Comparison of ENCODE assay signal across 33 cellular contexts in genomic region chr12:64903738-64904137, GRCh38.
DNase-seq lines count a peak whose midpoint lies in the region; ATAC-seq and TF ChIP-seq lines count a peak whose summit lies in the region.
"Had no signal": no experiment of that assay in that cellular context is flagged by ENCODE, and none has a peak within 500 bp of the region (broad histone marks: within the 10 kb centered on the region; RNA-seq: fewer than 3 reads in every experiment).

No MANE protein-coding gene starts in this region.

- H3K27ac ChIP-seq in HEK293 (ENCODE audit: extremely low read depth, low read depth, low read length) (no peak overlapping the region), VCaP (peak overlapping the region; percentile 40; the same call in 1 of the 2 replicates), epithelial cell of prostate (peak overlapping the region; percentile 53), stomach (no peak overlapping the region)
- H3K27ac ChIP-seq: BLaER1 treated with 17β-estradiol and CSF1 and Interleukin-3, amounts not matched to agents 10 nM and 100 nM; coronary artery; gastrocnemius medialis; KMS-11; lower lobe of right lung; SJCRH30; WERI-Rb-1 had no signal

- WGBS in stomach, 5 donors = 74 to 86% (median 79%) methylated on average over 4 of the region's 4 CpGs

- TF ChIP-seq CTCF in HEK293 (tag by site-specific recombination; IDR thresholded peaks at IDR 0.05) (no peak), VCaP (conservative IDR thresholded peaks at IDR 0.05) (no peak), stomach (IDR thresholded peaks at IDR 0.05) (no peak)

- POLR2A ChIA-PET in HEK293 (lab: Yijun Ruan, JAX) = no interaction called here

- CTCF ChIA-PET in HEK293 (lab: Yijun Ruan, JAX) = interaction anchor here (1.0 kb wide), 1 partner anchor 102 kb away, joined by 3 read pairs; no protein-coding TSS in a partner anchor

- H3K4me3 ChIP-seq in HEK293 (ENCODE audit: low read depth, low read length) (no peak overlapping the region), skeletal muscle cell (ENCODE audit: low read depth, low read length) (no peak overlapping the region), stomach (no peak overlapping the region), MG63 (no peak overlapping the region)
- H3K4me3 ChIP-seq: BLaER1 treated with 17β-estradiol and CSF1 and Interleukin-3, amounts not matched to agents 10 nM and 100 nM; coronary artery; gastrocnemius medialis; lower lobe of right lung; SJCRH30 had no signal

- DNase-seq in epithelial cell of prostate (ENCODE audit: low read depth, low spot score) = no peak
- DNase-seq in skeletal muscle cell (ENCODE audit: low read depth) = peak; percentile 83
- no peak for DNase-seq in HK-2 (ENCODE audit: unreplicated experiment)
- DNase-seq in stomach = no peak
- DNase-seq in MG63 = no peak
- DNase-seq: activated CD4-positive, alpha-beta T cell treated with anti-CD3 and anti-CD28 coated beads for 48 hours; activated effector memory CD4-positive, alpha-beta T cell treated with Interleukin-2 at 50 U/mL for 16 hours; activated T-cell treated with anti-CD3 and anti-CD28 coated beads, Interleukin-2, amount 50 U/mL, for 1 hour; amygdala; DMS53; effector memory CD4-positive, alpha-beta T cell; gastrocnemius medialis; GDM1; HFFc6; lower lobe of right lung; naive thymus-derived CD8-positive, alpha-beta T cell; NCI-H1436; NCI-H2081; NCI-H774; occipital lobe; SJCRH30; stimulated activated CD4-positive, alpha-beta T cell treated with anti-CD3 and anti-CD28 coated beads, Interleukin-15, amount 100 ng/mL, for 24 hours; T-helper 9 cell; WERI-Rb-1 had no signal

- ATAC-seq in GM21528 (IDR thresholded peaks at IDR 0.05; ENCODE audit: low FRiP score, unreplicated experiment) = no peak
- ATAC-seq: activated naive CD4-positive, alpha-beta T cell treated with anti-CD3 and anti-CD28 coated beads, Interleukin-2, amount 50 U/mL, for 72 hours; esophagus mucosa; gastrocnemius medialis; lower lobe of right lung; naive thymus-derived CD8-positive, alpha-beta T cell; stimulated activated effector memory CD8-positive, alpha-beta T cell treated with anti-CD3 and anti-CD28 coated beads, Interleukin-12 subunit alpha, Interleukin-12 subunit beta, amount 100 ng/mL, for 72 hours had no signal

- H3K27me3 ChIP-seq in stomach = no peaks in the 10 kb centered on the region
- no peaks in the 10 kb centered on the region for H3K27me3 ChIP-seq in MG63
- H3K27me3 ChIP-seq: BLaER1 treated with 17β-estradiol and CSF1 and Interleukin-3, amounts not matched to agents 10 nM and 100 nM; gastrocnemius medialis; SJCRH30 had no signal

- intact Hi-C loops in stomach (cut with DNase I; ENCODE audit: low total_unique reads) = no loop called here

- no peak for TF ChIP-seq EP300 in stomach (IDR thresholded peaks at IDR 0.05)

- H3K4me1 ChIP-seq in HEK293 (ENCODE audit: control insufficient read depth, insufficient read depth, low read length) (peaks cover 5% of the 10 kb centered on the region; the same call in 1 of the 2 replicates), stomach (no peaks in the 10 kb centered on the region)
- H3K4me1 ChIP-seq: BLaER1 treated with 17β-estradiol and CSF1 and Interleukin-3, amounts not matched to agents 10 nM and 100 nM; gastrocnemius medialis; lower lobe of right lung; SJCRH30 had no signal

- no peak for TF ChIP-seq POLR2A in stomach (IDR thresholded peaks at IDR 0.05)

- H3K36me3 ChIP-seq in HEK293 (ENCODE audit: control insufficient read depth in 2 of 2, insufficient read depth in 1 of 2, low read length in 2 of 2) (no peaks in the 10 kb centered on the region), stomach (no peaks in the 10 kb centered on the region), MG63 (no peaks in the 10 kb centered on the region)
- H3K36me3 ChIP-seq: BLaER1 treated with 17β-estradiol and CSF1 and Interleukin-3, amounts not matched to agents 10 nM and 100 nM; gastrocnemius medialis; lower lobe of right lung; SJCRH30; WERI-Rb-1 had no signal

- H3K9me3 ChIP-seq in HEK293 (ENCODE audit: control insufficient read depth, insufficient read depth, low read depth, low read length) (no peaks in the 10 kb centered on the region), stomach (no peaks in the 10 kb centered on the region), MG63 (no peaks in the 10 kb centered on the region)
- H3K9me3 ChIP-seq: BLaER1 treated with 17β-estradiol and CSF1 and Interleukin-3, amounts not matched to agents 10 nM and 100 nM; gastrocnemius medialis; lower lobe of right lung had no signal

TF ChIP-seq in HEK293, 187 proteins besides CTCF, POLR2A, EP300 and RAD21:
- TF ChIP-seq ELK4 (IDR thresholded peaks at IDR 0.05; ENCODE audit: borderline replicate concordance, low read depth, low read length) (no peak), ZNF366 (tag by site-specific recombination; conservative IDR thresholded peaks at IDR 0.05) (0 out of 2 replicates have a peak, but pooled peaks have one; percentile 3)
TF ChIP-seq in HEK293: peak in this region for 1.

Comparison
In these comparisons a context has a peak if more than half of its experiments do, and no peak if none do; other contexts are left out.
1. H3K27ac ChIP-seq: peak in VCaP (single experiment) and epithelial cell of prostate (single experiment); none in HEK293 (single experiment) and stomach (0 of 5).